8 cellular contexts compared by ENCODE assay signal in the genomic region with DNA sequence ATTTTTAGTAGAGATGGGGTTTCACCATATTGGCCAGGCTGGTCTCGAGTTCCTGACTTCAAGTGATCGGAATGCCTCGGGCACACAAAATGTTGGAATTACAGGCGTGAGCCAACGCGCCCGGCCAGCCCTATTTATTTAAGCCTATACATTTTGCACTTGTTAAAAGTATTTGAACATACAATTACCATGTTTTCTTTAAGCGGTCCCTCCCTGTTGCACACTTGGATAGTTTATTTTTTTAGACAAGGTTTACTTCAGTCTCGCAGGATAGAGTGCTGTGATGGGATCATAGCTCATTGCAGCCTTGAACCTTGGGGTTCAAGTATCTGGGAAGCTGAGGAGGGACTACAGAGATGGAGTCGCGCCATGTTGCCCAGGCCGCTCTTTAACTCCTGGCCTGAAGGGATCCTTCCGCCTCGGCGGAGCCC. TPM values are rescaled to one million over a fixed set of nuclear protein-coding genes. Genes with fewer than 3 reads are reported as not detected.
DNase-seq lines count a peak whose midpoint lies in the region; ATAC-seq, FAIRE-seq and TF ChIP-seq lines count a peak whose summit lies in the region.

No MANE protein-coding gene starts in this region.

- DNase-seq in AG09309 (ENCODE audit: low read depth) (no peak), SKM-1 (lab: John Stamatoyannopoulos, UW; ENCODE audit: unreplicated experiment) (no peak), NCI-H2227 treated with DMSO at 0.1 percent for 48 hours (lab: John Stamatoyannopoulos, UW) (no peak), GM12892 (ENCODE audit: insufficient read length) (no peak)
- no peak for DNase-seq in naive thymus-derived CD8-positive, alpha-beta T cell

- no peaks in the 10 kb centered on the region for H3K36me3 ChIP-seq in HUES48 (ENCODE audit: control insufficient read depth, insufficient read depth, low read length)

- no peak for ATAC-seq in naive thymus-derived CD8-positive, alpha-beta T cell
- ATAC-seq in HG03025 (IDR thresholded peaks at IDR 0.05; ENCODE audit: low FRiP score, unreplicated experiment): no peak

- peak overlapping the region; percentile 83 to 94 (median 89) for H3K4me3 Mint-ChIP-seq in naive thymus-derived CD8-positive, alpha-beta T cell

- H3K27ac ChIP-seq in HUES48 (ENCODE audit: low read depth, low read length) (peak overlapping the region; percentile 99), cingulate gyrus (ENCODE audit: low read depth, low read length) (peak overlapping the region; percentile 70)

- POLR2A ChIA-PET in naive thymus-derived CD8-positive, alpha-beta T cell (lab: Charles Lee): interaction anchor here (1.1 to 3.4 kb wide), 8 partner anchors 11 to 252 kb away, joined by 3 to 15 read pairs (median 4); a partner anchor contains a TSS

- H3K9me3 ChIP-seq in HUES48 (ENCODE audit: control insufficient read depth, insufficient read depth, low read length): no peaks in the 10 kb centered on the region

- peak overlapping the region; percentile 35; the same call in 1 of the 2 replicates for H3K9ac ChIP-seq in HUES48 (ENCODE audit: low read depth, low read length)

- peak overlapping the region; percentile 84 to 98 (median 98) for H3K27ac Mint-ChIP-seq in naive thymus-derived CD8-positive, alpha-beta T cell

- H3K4me3 ChIP-seq in AG09309 (ENCODE audit: control insufficient read depth, low read depth, low read length) (peak overlapping the region; percentile 65), HUES48 (ENCODE audit: low read depth, low read length) (no peak overlapping the region)

- H3K36me3 Mint-ChIP-seq in naive thymus-derived CD8-positive, alpha-beta T cell: no peaks in the 10 kb centered on the region

- H3K4me1 ChIP-seq in HUES48 (ENCODE audit: control insufficient read depth, insufficient read depth, low read length): peaks cover 29% of the 10 kb centered on the region

- no peak for TF ChIP-seq POLR2A in GM12892 (IDR thresholded peaks at IDR 0.05; ENCODE audit: low read depth, low read length)

- H3K27me3 ChIP-seq in HUES48 (ENCODE audit: control insufficient read depth, insufficient read depth, low read length): no peaks in the 10 kb centered on the region

- H3K9me3 Mint-ChIP-seq in naive thymus-derived CD8-positive, alpha-beta T cell: no peaks in the 10 kb centered on the region

- peaks cover 0 to 10% (median 2%) of the 10 kb centered on the region in 4 donors for H3K4me1 Mint-ChIP-seq in naive thymus-derived CD8-positive, alpha-beta T cell

- no peak for TF ChIP-seq CTCF in AG09309 (IDR thresholded peaks at IDR 0.05; ENCODE audit: control insufficient read depth, insufficient read depth, low read depth, low read length, missing control alignments)

- FAIRE-seq in GM12892 (lab: Jason Lieb, UNC): no peak

- H3K27me3 Mint-ChIP-seq in naive thymus-derived CD8-positive, alpha-beta T cell: no peaks in the 10 kb centered on the region

RNA-seq across cellular contexts. Expression of a gene that starts 35.7 kb away (rescaled TPM):
- not detected for total RNA-seq in naive thymus-derived CD8-positive, alpha-beta T cell
- not detected for polyA plus RNA-seq in naive thymus-derived CD8-positive, alpha-beta T cell
- not detected for polyA plus RNA-seq in GM12892 (2012; ENCODE audit: missing spikeins)
